1 cellular context compared by ENCODE assay signal in the genomic region with DNA sequence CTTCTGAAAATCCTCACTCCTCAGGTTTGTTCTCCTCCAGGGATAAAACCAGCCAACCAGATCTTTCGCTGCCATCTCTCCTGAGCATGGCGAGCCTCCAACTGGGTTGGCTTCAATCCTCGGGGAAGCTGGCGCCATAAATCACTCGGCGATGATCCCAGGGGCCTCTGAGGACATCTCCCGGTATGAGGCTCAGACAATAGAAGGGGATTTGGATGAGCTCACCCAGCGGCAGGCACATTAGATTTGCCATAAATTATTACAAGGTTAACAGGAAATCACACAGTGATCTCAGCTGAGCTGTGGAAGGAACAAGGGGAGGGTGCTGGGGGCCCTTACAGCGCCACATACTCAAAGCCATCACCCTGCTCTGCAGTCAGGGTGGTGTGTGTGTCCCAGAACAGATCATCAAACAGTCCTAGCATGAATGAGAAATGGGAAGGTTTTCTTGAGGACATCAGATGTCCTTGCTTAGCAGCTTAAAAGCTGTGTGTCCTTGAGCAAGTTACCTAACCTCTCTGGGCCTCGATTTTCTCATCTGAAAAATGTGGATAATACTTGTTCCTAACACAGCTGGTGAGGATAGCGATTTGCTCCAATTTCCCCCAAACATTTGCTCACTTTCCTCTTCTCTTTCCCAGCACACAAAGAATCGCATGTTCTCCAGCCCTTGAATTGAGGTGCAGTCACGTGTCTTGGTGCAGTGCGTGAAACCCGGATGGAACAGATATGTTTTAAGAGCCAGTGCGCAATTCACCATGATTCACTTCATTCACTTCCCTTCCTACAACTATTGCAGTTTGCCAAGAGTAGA.
A peak's percentile ranks its signal among the peaks of the same experiment; 100 is the strongest.
TF ChIP-seq lines count a peak whose summit lies in the region.

No MANE protein-coding gene starts in this region.

TF ChIP-seq in SK-N-SH, 30 proteins besides CTCF, POLR2A, EP300 and RAD21 (continued from another document):
- peak; percentile 54; the same call in 1 of the 2 replicates for TF ChIP-seq FOSL2 (IDR thresholded peaks at IDR 0.05; ENCODE audit: borderline replicate concordance, low read depth)
- 0 out of 2 replicates have a peak, but pooled peaks have one; percentile 33 for TF ChIP-seq FOXM1 (IDR thresholded peaks at IDR 0.05; ENCODE audit: low read depth)
- TF ChIP-seq SIN3A (IDR thresholded peaks at IDR 0.05; ENCODE audit: borderline replicate concordance, low read depth, low read length): 0 out of 2 replicates have a peak, but pooled peaks have one; percentile 36
- peak; percentile 91; the same call in 1 of the 2 replicates for TF ChIP-seq RXRA (IDR thresholded peaks at IDR 0.05; ENCODE audit: borderline replicate concordance, low read depth)
- TF ChIP-seq YY1 (IDR thresholded peaks at IDR 0.05; ENCODE audit: low read depth): peak; percentile 17; the same call in 1 of the 2 replicates
- TF ChIP-seq MXI1 (IDR thresholded peaks at IDR 0.05; ENCODE audit: low read depth, low read length): 0 out of 2 replicates have a peak, but pooled peaks have one; percentile 11
- TF ChIP-seq, protein P1, sequence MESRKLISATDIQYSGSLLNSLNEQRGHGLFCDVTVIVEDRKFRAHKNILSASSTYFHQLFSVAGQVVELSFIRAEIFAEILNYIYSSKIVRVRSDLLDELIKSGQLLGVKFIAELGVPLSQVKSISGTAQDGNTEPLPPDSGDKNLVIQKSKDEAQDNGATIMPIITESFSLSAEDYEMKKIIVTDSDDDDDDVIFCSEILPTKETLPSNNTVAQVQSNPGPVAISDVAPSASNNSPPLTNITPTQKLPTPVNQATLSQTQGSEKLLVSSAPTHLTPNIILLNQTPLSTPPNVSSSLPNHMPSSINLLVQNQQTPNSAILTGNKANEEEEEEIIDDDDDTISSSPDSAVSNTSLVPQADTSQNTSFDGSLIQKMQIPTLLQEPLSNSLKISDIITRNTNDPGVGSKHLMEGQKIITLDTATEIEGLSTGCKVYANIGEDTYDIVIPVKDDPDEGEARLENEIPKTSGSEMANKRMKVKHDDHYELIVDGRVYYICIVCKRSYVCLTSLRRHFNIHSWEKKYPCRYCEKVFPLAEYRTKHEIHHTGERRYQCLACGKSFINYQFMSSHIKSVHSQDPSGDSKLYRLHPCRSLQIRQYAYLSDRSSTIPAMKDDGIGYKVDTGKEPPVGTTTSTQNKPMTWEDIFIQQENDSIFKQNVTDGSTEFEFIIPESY (IDR thresholded peaks at IDR 0.05; ENCODE audit: borderline replicate concordance, low read depth): 0 out of 2 replicates have a peak, but pooled peaks have one; percentile 49
- TF ChIP-seq, protein P2, sequence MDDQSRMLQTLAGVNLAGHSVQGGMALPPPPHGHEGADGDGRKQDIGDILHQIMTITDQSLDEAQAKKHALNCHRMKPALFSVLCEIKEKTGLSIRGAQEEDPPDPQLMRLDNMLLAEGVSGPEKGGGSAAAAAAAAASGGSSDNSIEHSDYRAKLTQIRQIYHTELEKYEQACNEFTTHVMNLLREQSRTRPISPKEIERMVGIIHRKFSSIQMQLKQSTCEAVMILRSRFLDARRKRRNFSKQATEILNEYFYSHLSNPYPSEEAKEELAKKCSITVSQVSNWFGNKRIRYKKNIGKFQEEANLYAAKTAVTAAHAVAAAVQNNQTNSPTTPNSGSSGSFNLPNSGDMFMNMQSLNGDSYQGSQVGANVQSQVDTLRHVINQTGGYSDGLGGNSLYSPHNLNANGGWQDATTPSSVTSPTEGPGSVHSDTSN (IDR thresholded peaks at IDR 0.05): peak; percentile 96
- TF ChIP-seq GATA2 (CRISPR knock-in tag; IDR thresholded peaks at IDR 0.05): peak; percentile 67
